In genomic region chr1:8351693-8352470, GRCh38 we compare ENCODE assay signal across 8 cellular contexts.
DNase-seq lines count a peak whose midpoint lies in the region; ATAC-seq, FAIRE-seq and TF ChIP-seq lines count a peak whose summit lies in the region.

No MANE protein-coding gene starts in this region.

- TF ChIP-seq CTCF in D721Med (IDR thresholded peaks at IDR 0.05; ENCODE audit: insufficient read depth, missing control alignments) (peak; percentile 38), KMS-11 (conservative IDR thresholded peaks at IDR 0.05; ENCODE audit: low read depth, low read length) (peak; percentile 73), nephron progenitor cell (IDR thresholded peaks at IDR 0.05) (peak; percentile 70)

- no peaks in the 10 kb centered on the region for H3K36me3 ChIP-seq in KMS-11 (ENCODE audit: insufficient read depth)

- no peaks in the 10 kb centered on the region for H3K9me3 Mint-ChIP-seq in nephron progenitor cell

- H3K27me3 ChIP-seq in KMS-11 (ENCODE audit: insufficient read depth, low read depth): no peaks in the 10 kb centered on the region

- no peaks in the 10 kb centered on the region for H3K4me1 ChIP-seq in KMS-11 (ENCODE audit: low read depth, poor library complexity, severe bottlenecking)

- peaks cover 54% of the 10 kb centered on the region for H3K4me1 Mint-ChIP-seq in nephron progenitor cell

- peaks cover 43% of the 10 kb centered on the region for H3K36me3 Mint-ChIP-seq in nephron progenitor cell (ENCODE audit: low read depth)

- no peaks in the 10 kb centered on the region for H3K79me2 ChIP-seq in KMS-11 (ENCODE audit: insufficient read depth, low read depth)

- no peaks in the 10 kb centered on the region for H4K20me1 ChIP-seq in KMS-11 (ENCODE audit: insufficient read depth)

- no peak overlapping the region for H3K4me2 ChIP-seq in KMS-11

- no peak for FAIRE-seq in D721Med (lab: Jason Lieb, UNC)
- no peak for FAIRE-seq in GM19239 (lab: Jason Lieb, UNC)

- DNase-seq in D721Med (ENCODE audit: insufficient read length, low spot score) (no peak), cerebellar cortex (ENCODE audit: low spot score) (peak; percentile 45), nephron progenitor cell (peak; percentile 68), GM19239 (ENCODE audit: insufficient read length, low spot score) (no peak), midbrain (lab: John Stamatoyannopoulos, UW) (no peak), NCI-H524 treated with DMSO at 0.1 percent for 48 hours (lab: John Stamatoyannopoulos, UW) (no peak)

- H3K4me3 ChIP-seq in KMS-11 (IDR thresholded peaks at IDR 0.05; ENCODE audit: insufficient read depth, low read depth, low read length): no peak overlapping the region

- H3K27me3 Mint-ChIP-seq in nephron progenitor cell (ENCODE audit: low read depth, poor library complexity): peaks cover 7% of the 10 kb centered on the region

- ATAC-seq in GM21390 (IDR thresholded peaks at IDR 0.05; ENCODE audit: unreplicated experiment): no peak

- no peak overlapping the region for H3K27ac ChIP-seq in KMS-11

- peak overlapping the region; percentile 90 for H3K27ac Mint-ChIP-seq in nephron progenitor cell

- H2AFZ ChIP-seq in KMS-11 (ENCODE audit: low read depth): no peak overlapping the region

- H3K4me3 Mint-ChIP-seq in nephron progenitor cell: no peak overlapping the region

- no peak overlapping the region for H3K9ac ChIP-seq in KMS-11

Comparison
In these comparisons a context has a peak if more than half of its experiments do, and no peak if none do; other contexts are left out.
1. DNase-seq: peak in cerebellar cortex (single experiment) and nephron progenitor cell (single experiment); none in D721Med (single experiment), GM19239 (single experiment), midbrain (single experiment) and NCI-H524 treated with DMSO at 0.1 percent for 48 hours (single experiment).
2. Peak in every context shown above with its lines, with median percentiles within 50 percentile points of each other: CTCF ChIP-seq.